In genomic region chr5:80408976-80409926, GRCh38 we compare ENCODE assay signal across 7 cellular contexts. TPM values are rescaled to one million over a fixed set of nuclear protein-coding genes. Genes with fewer than 3 reads are reported as not detected.
DNase-seq lines count a peak whose midpoint lies in the region; ATAC-seq and TF ChIP-seq lines count a peak whose summit lies in the region.

No MANE protein-coding gene starts in this region.

- TF ChIP-seq CTCF in GM23338 (conservative IDR thresholded peaks at IDR 0.05; ENCODE audit: low read depth in 2 of 2) = no peak
- TF ChIP-seq CTCF in foreskin keratinocyte (conservative IDR thresholded peaks at IDR 0.05) = no peak

- H3K4me1 ChIP-seq in GM23338 (ENCODE audit: insufficient read depth) = peaks cover 9% of the 10 kb centered on the region
- peaks cover 14% of the 10 kb centered on the region for H3K4me1 ChIP-seq in foreskin keratinocyte

- peaks cover 11% of the 10 kb centered on the region for H3K4me1 Mint-ChIP-seq in GM23338

- H3K27ac ChIP-seq in GM23338 (ENCODE audit: low read depth) = no peak overlapping the region
- peak overlapping the region; percentile 71 for H3K27ac ChIP-seq in SK-N-MC
- peak overlapping the region; percentile 82 for H3K27ac ChIP-seq in foreskin keratinocyte

- peaks cover 12% of the 10 kb centered on the region; the same call in 2 of the 3 replicates for H3K36me3 Mint-ChIP-seq in GM23338 (ENCODE audit: low read depth)

- peak overlapping the region; percentile 81 for H3K4me2 ChIP-seq in GM23338

- H2AFZ ChIP-seq in GM23338 = no peak overlapping the region

- H3K36me3 ChIP-seq in GM23338 (ENCODE audit: insufficient read depth) = no peaks in the 10 kb centered on the region
- peaks cover 17% of the 10 kb centered on the region for H3K36me3 ChIP-seq in SK-N-MC (ENCODE audit: insufficient read depth, low read length)

- H3K4me3 ChIP-seq in GM23338 (peak overlapping the region; percentile 80), SK-N-MC (peak overlapping the region; percentile 77), skeletal muscle cell (ENCODE audit: low read depth, low read length) (peak overlapping the region; percentile 94)

- H3K9me3 ChIP-seq in SK-N-MC (ENCODE audit: low read depth, low read length) = no peaks in the 10 kb centered on the region

- H4K20me1 ChIP-seq in GM23338 (replicated peaks; ENCODE audit: insufficient read depth) = peaks cover 4% of the 10 kb centered on the region; the same call in 1 of the 2 replicates

- peak overlapping the region; percentile 81 for H3K9ac ChIP-seq in SK-N-MC (ENCODE audit: insufficient read length)

- H3K9me2 ChIP-seq in GM23338 (ENCODE audit: insufficient read depth) = no peaks in the 10 kb centered on the region

- no peaks in the 10 kb centered on the region for H3K27me3 Mint-ChIP-seq in GM23338 (ENCODE audit: insufficient read depth, low read depth, poor library complexity)

- 0 out of 3 replicates have a peak, but pooled peaks cover 3% of the 10 kb centered on the region for H3K9me3 Mint-ChIP-seq in GM23338

- H3K79me2 ChIP-seq in GM23338 (replicated peaks; ENCODE audit: insufficient read depth) = peaks cover 43% of the 10 kb centered on the region

- no peaks in the 10 kb centered on the region for H3F3A ChIP-seq in GM23338 (replicated peaks; ENCODE audit: low read depth)

- DNase-seq in GM23338 (ENCODE audit: low spot score) (peak; percentile 5), SK-N-MC (ENCODE audit: low read depth, low spot score) (no peak), foreskin keratinocyte (no peak), skeletal muscle cell (ENCODE audit: low read depth) (no peak), NCI-H2227 (lab: John Stamatoyannopoulos, UW; ENCODE audit: unreplicated experiment) (no peak), NCI-H1930 (lab: John Stamatoyannopoulos, UW) (no peak)
- no peak for DNase-seq in activated CD8-positive, alpha-beta memory T cell treated with anti-CD3 and anti-CD28 coated beads for 24 hours

- H3K4me3 Mint-ChIP-seq in GM23338 = peak overlapping the region; percentile 87

- H3K27ac Mint-ChIP-seq in GM23338 = no peak overlapping the region; the same call in 1 of the 2 replicates

- no peak for ATAC-seq in GM23338
- ATAC-seq in foreskin keratinocyte = no peak

- no peaks in the 10 kb centered on the region for H3K27me3 ChIP-seq in GM23338 (ENCODE audit: insufficient read depth)
- H3K27me3 ChIP-seq in foreskin keratinocyte = no peaks in the 10 kb centered on the region

TF ChIP-seq in GM23338, 12 proteins besides CTCF, POLR2A, EP300 and RAD21 (continues in another document):
- TF ChIP-seq JUNB (IDR thresholded peaks at IDR 0.05; ENCODE audit: unreplicated experiment) (no peak), ZNF331 (CRISPR knock-in tag; IDR thresholded peaks at IDR 0.05; ENCODE audit: low read depth) (no peak), ZNF114 (CRISPR knock-in tag; IDR thresholded peaks at IDR 0.05) (no peak), ETS1 (IDR thresholded peaks at IDR 0.05) (no peak), NANOG (IDR thresholded peaks at IDR 0.05; ENCODE audit: borderline replicate concordance) (no peak), STAT1 (IDR thresholded peaks at IDR 0.05; ENCODE audit: unreplicated experiment) (no peak), REST (IDR thresholded peaks at IDR 0.05; ENCODE audit: unreplicated experiment) (no peak), ZNF462 (CRISPR knock-in tag; IDR thresholded peaks at IDR 0.05) (no peak), CREB1 (CRISPR knock-in tag; IDR thresholded peaks at IDR 0.05; ENCODE audit: low read depth) (no peak)

RNA-seq across cellular contexts. Expression of gene ZFYVE16, which starts 1.4 kb away (rescaled TPM):
- total RNA-seq in GM23338 (2014; rRNA removed; shearing (Covaris generic)) = 24.2 and 24.7 TPM in 2 replicates
- 23.0 and 26.6 TPM in 2 replicates for polyA plus RNA-seq in GM23338 (2016; fragmentation: Nextera tagmentation; extraction: Ambion mirVana)
- 18.2 and 20.0 TPM in 2 replicates for total RNA-seq in foreskin keratinocyte
- polyA plus RNA-seq in foreskin keratinocyte = 4.3 and 5.3 TPM in 2 replicates
